ENCODE assay signal across 31 cellular contexts in genomic region chr16:87035053-87035452, GRCh38.
"Had no signal": no experiment of that assay in that cellular context is flagged by ENCODE, and none has a peak within 500 bp of the region (broad histone marks: within the 10 kb centered on the region; RNA-seq: fewer than 3 reads in every experiment).

No MANE protein-coding gene starts in this region.

- H3K4me1 Mint-ChIP-seq: activated CD4-positive, alpha-beta T cell treated with anti-CD3 and anti-CD28 coated beads for 36 hours; activated CD4-positive, alpha-beta T cell treated with anti-CD3 and anti-CD28 coated beads, Interleukin-2, amount 10 ng/mL, durations not matched to agents 24 days and 14 days; activated CD8-positive, alpha-beta memory T cell treated with anti-CD3 and anti-CD28 coated beads, Interleukin-2, amount 10 ng/mL, durations not matched to agents 7 days and 5 days had no signal

- H3K9me3 Mint-ChIP-seq: activated CD4-positive, alpha-beta T cell treated with anti-CD3 and anti-CD28 coated beads, Interleukin-2, amount 10 ng/mL, durations not matched to agents 24 days and 14 days; activated T-cell treated with anti-CD3 and anti-CD28 coated beads, Interleukin-2, amount 50 U/mL, for 72 hours; effector memory CD8-positive, alpha-beta T cell had no signal

- H3K27me3 Mint-ChIP-seq: activated CD4-positive, alpha-beta T cell treated with anti-CD3 and anti-CD28 coated beads, Interleukin-2, amount 10 ng/mL, durations not matched to agents 24 days and 14 days; activated CD8-positive, alpha-beta memory T cell treated with anti-CD3 and anti-CD28 coated beads, Interleukin-2, amount 10 ng/mL, durations not matched to agents 7 days and 5 days; activated naive CD8-positive, alpha-beta T cell; activated T-cell treated with anti-CD3 and anti-CD28 coated beads, Interleukin-2, amount 50 U/mL, for 24 hours had no signal

- H3K27ac Mint-ChIP-seq: activated CD4-positive, alpha-beta memory T cell treated with anti-CD3 and anti-CD28 coated beads for 36 hours; activated CD4-positive, alpha-beta T cell treated with anti-CD3 and anti-CD28 coated beads for 36 hours; activated CD4-positive, alpha-beta T cell treated with anti-CD3 and anti-CD28 coated beads, Interleukin-2, amount 10 ng/mL, durations not matched to agents 24 days and 14 days; activated CD8-positive, alpha-beta memory T cell treated with anti-CD3 and anti-CD28 coated beads, Interleukin-2, amount 10 ng/mL, durations not matched to agents 7 days and 5 days; activated CD8-positive, alpha-beta T cell treated with anti-CD3 and anti-CD28 coated beads, Interleukin-2, amount 10 ng/mL, durations not matched to agents 7 days and 5 days; activated naive CD8-positive, alpha-beta T cell; activated T-cell treated with anti-CD3 and anti-CD28 coated beads, Interleukin-2, amount 50 U/mL, for 24 hours; activated T-cell treated with anti-CD3 and anti-CD28 coated beads, Interleukin-2, amount 50 U/mL, for 72 hours; effector memory CD8-positive, alpha-beta T cell had no signal

- H3K4me3 ChIP-seq: esophagus muscularis mucosa, gastrocnemius medialis had no signal

- H3K4me1 ChIP-seq: foreskin keratinocyte had no signal

- H3K36me3 ChIP-seq: brain microvascular endothelial cell, esophagus muscularis mucosa, gastrocnemius medialis had no signal

- DNase-seq: activated CD4-positive, alpha-beta memory T cell treated with anti-CD3 and anti-CD28 coated beads for 36 hours; activated CD4-positive, alpha-beta T cell treated with anti-CD3 and anti-CD28 coated beads for 36 hours; activated CD4-positive, alpha-beta T cell treated with anti-CD3 and anti-CD28 coated beads, Interleukin-2, amount 10 ng/mL, durations not matched to agents 24 days and 14 days; activated CD4-positive, CD25-positive, alpha-beta regulatory T cell; activated CD4-positive, CD25-positive, alpha-beta regulatory T cell treated with anti-CD3 and anti-CD28 coated beads, Interleukin-2, amount 50 U/mL, for 72 hours; activated CD8-positive, alpha-beta memory T cell treated with anti-CD3 and anti-CD28 coated beads, Interleukin-2, amount 10 ng/mL, durations not matched to agents 7 days and 5 days; activated CD8-positive, alpha-beta memory T cell treated with anti-CD3 and anti-CD28 coated beads, Interleukin-2, amount 50 U/mL, for 4 hours; activated CD8-positive, alpha-beta T cell treated with anti-CD3 and anti-CD28 coated beads, Interleukin-2, amount 10 ng/mL, durations not matched to agents 7 days and 5 days; activated gamma-delta T cell; activated naive CD4-positive, alpha-beta T cell; activated naive CD4-positive, alpha-beta T cell treated with anti-CD3 and anti-CD28 coated beads, Interleukin-2, amount 50 U/mL, for 16 hours; activated T-cell treated with anti-CD3 and anti-CD28 coated beads, Interleukin-2, amount 50 U/mL, for 24 hours; activated T-cell treated with anti-CD3 and anti-CD28 coated beads, Interleukin-2, amount 50 U/mL, for 72 hours; amniotic stem cell; anterior cingulate cortex; brain microvascular endothelial cell; caudate nucleus; cortex of kidney; dermis blood vessel endothelial cell; effector CD4-positive, alpha-beta T cell; effector memory CD8-positive, alpha-beta T cell; erythroblast; foreskin keratinocyte; gastrocnemius medialis; glutamatergic neuron; T-helper 2 cell had no signal

- ATAC-seq: activated CD4-positive, alpha-beta T cell treated with anti-CD3 and anti-CD28 coated beads for 36 hours; activated CD8-positive, alpha-beta memory T cell treated with anti-CD3 and anti-CD28 coated beads, Interleukin-2, amount 10 ng/mL, durations not matched to agents 7 days and 5 days; activated CD8-positive, alpha-beta T cell treated with anti-CD3 and anti-CD28 coated beads, Interleukin-2, amount 10 ng/mL, durations not matched to agents 7 days and 5 days; activated T-cell treated with anti-CD3 and anti-CD28 coated beads, Interleukin-2, amount 50 U/mL, for 72 hours; effector memory CD8-positive, alpha-beta T cell; foreskin keratinocyte; gastrocnemius medialis had no signal

- H3K27me3 ChIP-seq: brain microvascular endothelial cell, foreskin keratinocyte had no signal

- H3K4me3 Mint-ChIP-seq: activated CD4-positive, alpha-beta memory T cell treated with anti-CD3 and anti-CD28 coated beads for 36 hours; activated CD4-positive, alpha-beta T cell treated with anti-CD3 and anti-CD28 coated beads for 36 hours; activated CD4-positive, alpha-beta T cell treated with anti-CD3 and anti-CD28 coated beads, Interleukin-2, amount 10 ng/mL, durations not matched to agents 24 days and 14 days; activated CD8-positive, alpha-beta memory T cell treated with anti-CD3 and anti-CD28 coated beads, Interleukin-2, amount 10 ng/mL, durations not matched to agents 7 days and 5 days; activated CD8-positive, alpha-beta T cell treated with anti-CD3 and anti-CD28 coated beads, Interleukin-2, amount 10 ng/mL, durations not matched to agents 7 days and 5 days; activated naive CD8-positive, alpha-beta T cell; activated T-cell treated with anti-CD3 and anti-CD28 coated beads, Interleukin-2, amount 50 U/mL, for 24 hours; activated T-cell treated with anti-CD3 and anti-CD28 coated beads, Interleukin-2, amount 50 U/mL, for 72 hours; effector memory CD8-positive, alpha-beta T cell had no signal

- FAIRE-seq: astrocyte, bronchial epithelial cell, colon had no signal

- H3K9me3 ChIP-seq: esophagus muscularis mucosa, gastrocnemius medialis had no signal

- H3K27ac ChIP-seq: brain microvascular endothelial cell, esophagus muscularis mucosa, foreskin keratinocyte had no signal

- H3K36me3 Mint-ChIP-seq: activated CD4-positive, alpha-beta memory T cell treated with anti-CD3 and anti-CD28 coated beads for 36 hours; activated CD8-positive, alpha-beta memory T cell treated with anti-CD3 and anti-CD28 coated beads, Interleukin-2, amount 10 ng/mL, durations not matched to agents 7 days and 5 days; activated naive CD8-positive, alpha-beta T cell had no signal
